18 cellular contexts compared by ENCODE assay signal in genomic region chr6:14516947-14517346, GRCh38.
DNase-seq lines count a peak whose midpoint lies in the region; ATAC-seq and TF ChIP-seq lines count a peak whose summit lies in the region.
"Had no signal": no experiment of that assay in that cellular context is flagged by ENCODE, and none has a peak within 500 bp of the region (broad histone marks: within the 10 kb centered on the region; RNA-seq: fewer than 3 reads in every experiment).

No MANE protein-coding gene starts in this region.

- H3K27ac Mint-ChIP-seq in stimulated activated naive CD8-positive, alpha-beta T cell treated with anti-CD3 and anti-CD28 coated beads, Interleukin-15, amount 100 ng/mL, for 72 hours, result no peak overlapping the region

- intact Hi-C loops in sigmoid colon (cut with DNase I), result no loop called here
- intact Hi-C loops in left ventricle myocardium inferior (cut with micrococcal nuclease), result no loop called here

- H3K36me3 ChIP-seq in adipocyte (ENCODE audit: control insufficient read depth, insufficient read depth, low read length, severe bottlenecking), result no peaks in the 10 kb centered on the region
- H3K36me3 ChIP-seq in gastroesophageal sphincter, result no peaks in the 10 kb centered on the region
- no peaks in the 10 kb centered on the region for H3K36me3 ChIP-seq in sigmoid colon
- no peaks in the 10 kb centered on the region for H3K36me3 ChIP-seq in left ventricle myocardium inferior

- H3K4me3 Mint-ChIP-seq in stimulated activated naive CD8-positive, alpha-beta T cell treated with anti-CD3 and anti-CD28 coated beads, Interleukin-15, amount 100 ng/mL, for 72 hours, result no peak overlapping the region

- H3K27me3 Mint-ChIP-seq in stimulated activated naive CD8-positive, alpha-beta T cell treated with anti-CD3 and anti-CD28 coated beads, Interleukin-15, amount 100 ng/mL, for 72 hours, result no peaks in the 10 kb centered on the region

- H3K4me1 ChIP-seq in adipocyte (ENCODE audit: control insufficient read depth, insufficient read depth, low read length) (peaks cover 22% of the 10 kb centered on the region), gastroesophageal sphincter (peaks cover 0 to 5% (median 0%) of the 10 kb centered on the region in 3 donors), sigmoid colon (peaks cover 0 to 29% (median 5%) of the 10 kb centered on the region in 4 donors), left ventricle myocardium inferior (peaks cover 5% of the 10 kb centered on the region)

- H3K27me3 ChIP-seq in adipocyte (replicated peaks; ENCODE audit: control insufficient read depth, insufficient read depth, low read length) (no peaks in the 10 kb centered on the region), gastroesophageal sphincter (no peaks in the 10 kb centered on the region), sigmoid colon (no peaks in the 10 kb centered on the region), left ventricle myocardium inferior (ENCODE audit: low read depth) (no peaks in the 10 kb centered on the region)

- TF ChIP-seq CTCF in AG10803 (conservative IDR thresholded peaks at IDR 0.05; ENCODE audit: low read length) (no peak), gastroesophageal sphincter (IDR thresholded peaks at IDR 0.05) (no peak), sigmoid colon (IDR thresholded peaks at IDR 0.05) (no peak), left ventricle myocardium inferior (IDR thresholded peaks at IDR 0.05; ENCODE audit: borderline replicate concordance) (no peak)

- H3K27ac ChIP-seq in gastroesophageal sphincter, result no peak overlapping the region
- H3K27ac ChIP-seq in sigmoid colon, result peak overlapping the region in 3 of 4 donors; percentile 17 to 56 (median 54)
- H3K27ac ChIP-seq in left ventricle myocardium inferior (replicated peaks), result no peak overlapping the region
- H3K27ac ChIP-seq: C4-2B had no signal

- no peaks in the 10 kb centered on the region for H3K9me3 Mint-ChIP-seq in stimulated activated naive CD8-positive, alpha-beta T cell treated with anti-CD3 and anti-CD28 coated beads, Interleukin-15, amount 100 ng/mL, for 72 hours

- H3K4me3 ChIP-seq in AG10803 (ENCODE audit: low read length) (peak overlapping the region; percentile 14; the same call in 1 of the 2 replicates), adipocyte (ENCODE audit: low read length) (peak overlapping the region; percentile 67), gastroesophageal sphincter (no peak overlapping the region), sigmoid colon (peak overlapping the region in 2 of 4 donors; percentile 0 to 21), left ventricle myocardium inferior (no peak overlapping the region)

- 58 to 61% methylated on average over 10 to 11 of the region's 11 CpGs for WGBS in gastroesophageal sphincter (ENCODE audit: low coverage in 1 of 2), 2 donors
- 85 to 88% methylated on average over 11 of the region's 11 CpGs for WGBS in sigmoid colon, 2 donors

- no peaks in the 10 kb centered on the region for H3K4me1 Mint-ChIP-seq in stimulated activated naive CD8-positive, alpha-beta T cell treated with anti-CD3 and anti-CD28 coated beads, Interleukin-15, amount 100 ng/mL, for 72 hours

- peak; percentile 49 for DNase-seq in AG10803 (ENCODE audit: low read depth)
- no peak for DNase-seq in adipocyte (ENCODE audit: low read depth)
- peak; percentile 75 for DNase-seq in sigmoid colon
- no peak for DNase-seq in stimulated activated naive CD8-positive, alpha-beta T cell treated with anti-CD3 and anti-CD28 coated beads, Interleukin-15, amount 100 ng/mL, for 72 hours
- DNase-seq in GM19240 (ENCODE audit: insufficient read length, low spot score), result no peak
- DNase-seq in left ventricle myocardium inferior, result no peak
- DNase-seq: COR-L47; GF-D8; Kasumi-1; NCI-H1417; NCI-H187 treated with DMSO at 0.1 percent for 48 hours; NCI-H2171 treated with DMSO at 0.1 percent for 48 hours; NCI-H446 treated with DMSO at 0.1 percent for 48 hours; NK-92 treated with Interleukin-12 subunit alpha and Interleukin-12 subunit beta, amount 100 ng/mL, for 24 hours; SIG-M5 had no signal

- TF ChIP-seq POLR2A in gastroesophageal sphincter (IDR thresholded peaks at IDR 0.05) (no peak), sigmoid colon (IDR thresholded peaks at IDR 0.05) (no peak)

- no peak for TF ChIP-seq EP300 in gastroesophageal sphincter (IDR thresholded peaks at IDR 0.05)
- peak in 1 of 4 donors; percentile 62 for TF ChIP-seq EP300 in sigmoid colon (IDR thresholded peaks at IDR 0.05)

- peak; percentile 54 for ATAC-seq in gastroesophageal sphincter
- no peak for ATAC-seq in HG03520 (IDR thresholded peaks at IDR 0.05; ENCODE audit: unreplicated experiment)
- no peak for ATAC-seq in stimulated activated naive CD8-positive, alpha-beta T cell treated with anti-CD3 and anti-CD28 coated beads, Interleukin-15, amount 100 ng/mL, for 72 hours

- H3K9ac ChIP-seq in adipocyte (ENCODE audit: low read length), result peak overlapping the region; percentile 1

- H3K9me3 ChIP-seq in adipocyte (ENCODE audit: control insufficient read depth, low read length), result peaks cover 4% of the 10 kb centered on the region
- no peaks in the 10 kb centered on the region for H3K9me3 ChIP-seq in gastroesophageal sphincter
- H3K9me3 ChIP-seq in sigmoid colon, result no peaks in the 10 kb centered on the region
- H3K9me3 ChIP-seq in left ventricle myocardium inferior (replicated peaks), result no peaks in the 10 kb centered on the region

Comparison
In these comparisons a context has a peak if more than half of its experiments do, and no peak if none do; other contexts are left out.
1. DNase-seq: peak in AG10803 (single experiment) and sigmoid colon (single experiment); none in adipocyte (single experiment), stimulated activated naive CD8-positive, alpha-beta T cell treated with anti-CD3 and anti-CD28 coated beads, Interleukin-15, amount 100 ng/mL, for 72 hours (0 of 2), GM19240 (single experiment) and left ventricle myocardium inferior (single experiment).
2. H3K4me3 ChIP-seq: peak in AG10803 (single experiment) and adipocyte (single experiment); none in gastroesophageal sphincter (0 of 2) and left ventricle myocardium inferior (single experiment).
3. H3K27ac ChIP-seq: peak in sigmoid colon (3 of 4); none in gastroesophageal sphincter (0 of 4) and left ventricle myocardium inferior (single experiment).